ENCODE assay signal across 13 cellular contexts in the genomic region with DNA sequence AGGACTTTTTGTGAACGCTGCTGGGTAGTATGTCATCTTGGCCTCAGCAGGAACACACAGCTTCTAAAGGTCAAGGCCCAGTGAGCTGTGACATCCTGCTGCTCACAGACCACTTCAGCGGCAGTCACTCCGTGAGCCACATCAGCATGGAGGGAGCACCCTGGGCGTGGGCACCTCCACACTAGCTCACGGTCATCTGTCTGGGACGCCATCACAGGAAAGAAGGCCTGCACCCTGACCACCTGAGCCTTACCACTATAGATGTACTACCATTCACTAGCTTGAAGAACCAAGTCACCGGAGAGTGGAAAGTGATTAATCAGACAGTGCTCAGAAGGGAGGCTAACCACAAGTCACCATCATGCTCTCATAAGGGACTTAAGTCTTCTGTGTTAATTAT. TPM values are rescaled to one million over a fixed set of nuclear protein-coding genes. Genes with fewer than 3 reads are reported as not detected.
DNase-seq lines count a peak whose midpoint lies in the region; ATAC-seq and TF ChIP-seq lines count a peak whose summit lies in the region.
"Had no signal": no experiment of that assay in that cellular context is flagged by ENCODE, and none has a peak within 500 bp of the region (broad histone marks: within the 10 kb centered on the region; RNA-seq: fewer than 3 reads in every experiment).

No MANE protein-coding gene starts in this region.

- ATAC-seq in Right ventricle myocardium inferior (no peak), left cardiac atrium (no peak), GM19397 (IDR thresholded peaks at IDR 0.05; ENCODE audit: unreplicated experiment) (no peak), left lobe of liver (no peak)

- H3K27ac ChIP-seq in Karpas-422 (ENCODE audit: low read length) (0 out of 2 replicates have a peak overlapping the region, but pooled peaks have one; percentile 18), right atrium auricular region (no peak overlapping the region)
- H3K27ac ChIP-seq: upper lobe of left lung had no signal

- H3K9me2 ChIP-seq in Karpas-422 (replicated peaks; ENCODE audit: insufficient read depth, low read length) = no peaks in the 10 kb centered on the region

- H3K4me1 ChIP-seq in Karpas-422 (ENCODE audit: low read length) (peaks cover 33% of the 10 kb centered on the region), iPS-15b (ENCODE audit: control insufficient read depth, insufficient read depth, low read length) (no peaks in the 10 kb centered on the region), right atrium auricular region (peaks cover 0 to 22% of the 10 kb centered on the region in 2 donors)

- no peaks in the 10 kb centered on the region for H3K27me3 ChIP-seq in Karpas-422 (ENCODE audit: low read length)
- H3K27me3 ChIP-seq in iPS-15b (ENCODE audit: control insufficient read depth, insufficient read depth, low read length) = no peaks in the 10 kb centered on the region
- H3K27me3 ChIP-seq in right atrium auricular region = no peaks in the 10 kb centered on the region
- H3K27me3 ChIP-seq: upper lobe of left lung had no signal

- peaks cover 15% of the 10 kb centered on the region for H4K20me1 ChIP-seq in Karpas-422 (ENCODE audit: insufficient read depth, low read depth, low read length)

- peaks cover 76% of the 10 kb centered on the region for H3K79me2 ChIP-seq in Karpas-422 (ENCODE audit: low read length)

- TF ChIP-seq CTCF in right atrium auricular region (IDR thresholded peaks at IDR 0.05) = no peak

- DNase-seq in Right ventricle myocardium inferior (ENCODE audit: missing footprints) = peak; percentile 21
- DNase-seq in left cardiac atrium = no peak
- no peak for DNase-seq in Karpas-422
- no peak for DNase-seq in RKO (ENCODE audit: low spot score)
- no peak for DNase-seq in left lobe of liver (ENCODE audit: low spot score)
- no peak for DNase-seq in right atrium auricular region (ENCODE audit: low spot score)
- DNase-seq: DMS79, foreskin fibroblast, Right ventricle myocardium superior, small intestine, upper lobe of left lung had no signal

- H3K9ac ChIP-seq in Karpas-422 (ENCODE audit: low read length) (no peak overlapping the region), iPS-15b (ENCODE audit: low read depth, low read length) (peak overlapping the region; percentile 3)

- H3K4me3 ChIP-seq in Karpas-422 (ENCODE audit: low read length) = no peak overlapping the region
- H3K4me3 ChIP-seq in iPS-15b (ENCODE audit: low read depth, low read length) = no peak overlapping the region
- H3K4me3 ChIP-seq in right atrium auricular region = no peak overlapping the region
- H3K4me3 ChIP-seq: upper lobe of left lung had no signal

- H2AFZ ChIP-seq in Karpas-422 (ENCODE audit: low read length) = no peak overlapping the region

- intact Hi-C loops in Right ventricle myocardium inferior (cut with DNase I) = no loop called here
- intact Hi-C loops in left cardiac atrium (cut with DNase I) = no loop called here

- H3K9me3 ChIP-seq in Karpas-422 (ENCODE audit: low read length) = no peaks in the 10 kb centered on the region
- H3K9me3 ChIP-seq in iPS-15b (ENCODE audit: control insufficient read depth, insufficient read depth, low read length) = no peaks in the 10 kb centered on the region
- no peaks in the 10 kb centered on the region for H3K9me3 ChIP-seq in right atrium auricular region
- H3K9me3 ChIP-seq: upper lobe of left lung had no signal

- H3K36me3 ChIP-seq in Karpas-422 (ENCODE audit: insufficient read depth, low read length) = peaks cover 15% of the 10 kb centered on the region
- peaks cover 22% of the 10 kb centered on the region for H3K36me3 ChIP-seq in iPS-15b (ENCODE audit: control insufficient read depth, insufficient read depth, low read length)
- H3K36me3 ChIP-seq in right atrium auricular region = peaks cover 21% of the 10 kb centered on the region

- H3K4me2 ChIP-seq in Karpas-422 (ENCODE audit: low read depth, low read length, poor library complexity, severe bottlenecking) = peak overlapping the region; percentile 27

RNA-seq across cellular contexts. Expression of gene AXIN1, which starts 3.3 kb away (rescaled TPM):
- total RNA-seq in Right ventricle myocardium inferior (12.8 TPM), left cardiac atrium (10 to 100 TPM; 10.9 to 12.3 TPM), left lobe of liver (8.5 TPM), right atrium auricular region (10 to 100 TPM; 12.9 to 19.4 TPM)
- total RNA-seq in Karpas-422 (2014; rRNA removed; shearing (Covaris generic); ENCODE audit: low replicate concordance) = 14.6 and 46.4 TPM in 2 replicates

RNA-seq across cellular contexts. Expression of gene MRPL28, which starts 21.1 kb away (rescaled TPM):
- total RNA-seq in Right ventricle myocardium inferior = 83.1 TPM
- total RNA-seq in left cardiac atrium = 10 to 100 TPM; 63.2 to 63.4 TPM
- 38.1 and 103 TPM in 2 replicates for total RNA-seq in Karpas-422 (2014; rRNA removed; shearing (Covaris generic); ENCODE audit: low replicate concordance)
- total RNA-seq in left lobe of liver = 36.1 TPM
- 10 to 100 TPM; 89.0 to 90.3 TPM for total RNA-seq in right atrium auricular region

RNA-seq across cellular contexts. Expression of gene PGAP6, which starts 32.6 kb away (rescaled TPM):
- total RNA-seq in Right ventricle myocardium inferior = 32.1 TPM
- total RNA-seq in left cardiac atrium = 10 to 100 TPM; 27.3 to 33.5 TPM
- total RNA-seq in Karpas-422 (2014; rRNA removed; shearing (Covaris generic); ENCODE audit: low replicate concordance) = 50.0 and 58.1 TPM in 2 replicates
- 32.6 TPM for total RNA-seq in left lobe of liver
- total RNA-seq in right atrium auricular region = 10 to 100 TPM; 34.0 to 41.1 TPM

RNA-seq across cellular contexts. Expression of gene NME4, which starts 47.8 kb away (rescaled TPM):
- total RNA-seq in Right ventricle myocardium inferior (91.3 TPM), left cardiac atrium (10 to 100 TPM; 45.3 to 71.1 TPM), left lobe of liver (64.9 TPM), right atrium auricular region (10 to 100 TPM; 45.4 to 45.8 TPM)
- 102 and 190 TPM in 2 replicates for total RNA-seq in Karpas-422 (2014; rRNA removed; shearing (Covaris generic); ENCODE audit: low replicate concordance)

RNA-seq across cellular contexts. Expression of gene DECR2, which starts 52.5 kb away (rescaled TPM):
- total RNA-seq in Right ventricle myocardium inferior (10.6 TPM), left cardiac atrium (10 to 100 TPM in 1 of 2 donors, 1 to 10 TPM in 1; 8.9 to 15.9 TPM), left lobe of liver (109 TPM), right atrium auricular region (10 to 100 TPM; 10.6 to 18.7 TPM)
- 5.3 and 10.4 TPM in 2 replicates for total RNA-seq in Karpas-422 (2014; rRNA removed; shearing (Covaris generic); ENCODE audit: low replicate concordance)
